ENCODE assay signal across 9 cellular contexts in genomic region chr10:19638173-19638872, GRCh38.
DNase-seq lines count a peak whose midpoint lies in the region; ATAC-seq, FAIRE-seq and TF ChIP-seq lines count a peak whose summit lies in the region.
"Had no signal": no experiment of that assay in that cellular context is flagged by ENCODE, and none has a peak within 500 bp of the region (broad histone marks: within the 10 kb centered on the region; RNA-seq: fewer than 3 reads in every experiment).

No MANE protein-coding gene starts in this region.

- peak overlapping the region; percentile 26; the same call in 1 of the 2 replicates for H3K9ac ChIP-seq in GM23248

- H3K4me3 ChIP-seq in GM23248 = peak overlapping the region; percentile 40
- H3K4me3 ChIP-seq in right atrium auricular region = peak overlapping the region; percentile 28 to 30
- peak overlapping the region in 1 of 2 donors; percentile 15 for H3K4me3 ChIP-seq in small intestine (ENCODE audit: low read depth in 1 of 2, low read length in 2 of 2)

- no peaks in the 10 kb centered on the region for H3K27me3 Mint-ChIP-seq in activated naive CD4-positive, alpha-beta T cell treated with anti-CD3 and anti-CD28 coated beads, Interleukin-2, amount 10 ng/mL, durations not matched to agents 7 days and 5 days

- ATAC-seq in HG02852 (IDR thresholded peaks at IDR 0.05; ENCODE audit: unreplicated experiment) = no peak
- no peak for ATAC-seq in GM18873 (IDR thresholded peaks at IDR 0.05; ENCODE audit: low FRiP score, unreplicated experiment)

- H3K27ac Mint-ChIP-seq in activated naive CD4-positive, alpha-beta T cell treated with anti-CD3 and anti-CD28 coated beads, Interleukin-2, amount 10 ng/mL, durations not matched to agents 7 days and 5 days = no peak overlapping the region

- H3F3A ChIP-seq in GM23248 (ENCODE audit: insufficient read depth) = peaks cover 22% of the 10 kb centered on the region

- no peaks in the 10 kb centered on the region for H4K20me1 ChIP-seq in GM23248 (ENCODE audit: insufficient read depth)

- peak overlapping the region; percentile 79 for H3K4me2 ChIP-seq in GM23248 (ENCODE audit: unreplicated experiment)

- no peaks in the 10 kb centered on the region for H3K4me1 Mint-ChIP-seq in activated naive CD4-positive, alpha-beta T cell treated with anti-CD3 and anti-CD28 coated beads, Interleukin-2, amount 10 ng/mL, durations not matched to agents 7 days and 5 days

- no peak for TF ChIP-seq CTCF in right atrium auricular region (IDR thresholded peaks at IDR 0.05)

- H3K36me3 ChIP-seq in GM23248 (ENCODE audit: low read depth) (no peaks in the 10 kb centered on the region), right atrium auricular region (no peaks in the 10 kb centered on the region), small intestine (ENCODE audit: control insufficient read depth in 2 of 2, insufficient read depth in 2 of 2, low read length in 2 of 2) (no peaks in the 10 kb centered on the region)

- H3K79me2 ChIP-seq in GM23248 (ENCODE audit: insufficient read depth) = no peaks in the 10 kb centered on the region

- H3K4me3 Mint-ChIP-seq in activated naive CD4-positive, alpha-beta T cell treated with anti-CD3 and anti-CD28 coated beads, Interleukin-2, amount 10 ng/mL, durations not matched to agents 7 days and 5 days = no peak overlapping the region

- peak overlapping the region; percentile 43 for H2AFZ ChIP-seq in GM23248

- H3K27me3 ChIP-seq in GM23248 (replicated peaks; ENCODE audit: insufficient read depth) (no peaks in the 10 kb centered on the region), right atrium auricular region (no peaks in the 10 kb centered on the region), small intestine (ENCODE audit: control insufficient read depth in 2 of 2, insufficient read depth in 2 of 2, low read length in 2 of 2) (no peaks in the 10 kb centered on the region)

- CTCF ChIA-PET in activated naive CD4-positive, alpha-beta T cell treated with anti-CD3 and anti-CD28 coated beads, Interleukin-2, amount 10 ng/mL, durations not matched to agents 7 days and 5 days (lab: Charles Lee) = no interaction called here

- no peaks in the 10 kb centered on the region for H3K36me3 Mint-ChIP-seq in activated naive CD4-positive, alpha-beta T cell treated with anti-CD3 and anti-CD28 coated beads, Interleukin-2, amount 10 ng/mL, durations not matched to agents 7 days and 5 days

- H3K9me3 ChIP-seq in GM23248 (ENCODE audit: low read depth) = no peaks in the 10 kb centered on the region
- no peaks in the 10 kb centered on the region for H3K9me3 ChIP-seq in right atrium auricular region
- no peaks in the 10 kb centered on the region for H3K9me3 ChIP-seq in small intestine (ENCODE audit: control insufficient read depth, low read depth)

- peak; percentile 84 for DNase-seq in GM23248
- peak; percentile 43 for DNase-seq in SKM-1 (lab: John Stamatoyannopoulos, UW; ENCODE audit: unreplicated experiment)
- no peak for DNase-seq in right atrium auricular region (ENCODE audit: low spot score)
- peak; percentile 88 for DNase-seq in small intestine
- DNase-seq in activated naive CD4-positive, alpha-beta T cell treated with anti-CD3 and anti-CD28 coated beads, Interleukin-2, amount 10 ng/mL, durations not matched to agents 7 days and 5 days = no peak
- no peak for DNase-seq in NCI-H69 (lab: John Stamatoyannopoulos, UW)
- DNase-seq: stimulated activated CD4-positive, alpha-beta T cell treated with anti-CD3 and anti-CD28 coated beads, Interleukin-4, amount 100 ng/mL, for 4 hours had no signal

- peaks cover 8% of the 10 kb centered on the region for H3K9me3 Mint-ChIP-seq in activated naive CD4-positive, alpha-beta T cell treated with anti-CD3 and anti-CD28 coated beads, Interleukin-2, amount 10 ng/mL, durations not matched to agents 7 days and 5 days

- in situ Hi-C loops in GM23248 (cut with MboI) = no loop called here

- no peak for FAIRE-seq in small intestine (lab: Jason Lieb, UNC)

- H3K27ac ChIP-seq in GM23248 (peak overlapping the region; percentile 70), right atrium auricular region (peak overlapping the region; percentile 53 to 74), small intestine (ENCODE audit: low read depth in 1 of 2, low read length in 1 of 2) (peak overlapping the region; percentile 41 to 50)

- H3K9me2 ChIP-seq in GM23248 (ENCODE audit: insufficient read depth) = no peaks in the 10 kb centered on the region

- H3K4me1 ChIP-seq in GM23248 (ENCODE audit: insufficient read depth) (peaks cover 22% of the 10 kb centered on the region), right atrium auricular region (no peaks in the 10 kb centered on the region), small intestine (ENCODE audit: control insufficient read depth in 2 of 2, insufficient read depth in 1 of 2, low read depth in 1 of 2, low read length in 1 of 2) (no peaks in the 10 kb centered on the region)

Comparison
In these comparisons a context has a peak if more than half of its experiments do, and no peak if none do; other contexts are left out.
1. DNase-seq: peak in GM23248 (single experiment), SKM-1 (single experiment) and small intestine (single experiment); none in right atrium auricular region (single experiment), activated naive CD4-positive, alpha-beta T cell treated with anti-CD3 and anti-CD28 coated beads, Interleukin-2, amount 10 ng/mL, durations not matched to agents 7 days and 5 days (single experiment) and NCI-H69 (single experiment).
2. Peak in every context shown above with its lines, with median percentiles within 50 percentile points of each other: H3K27ac ChIP-seq.